Comparison of ENCODE assay signal across 5 cellular contexts in genomic region chr11:96621161-96621560, GRCh38.
"Had no signal": no experiment of that assay in that cellular context is flagged by ENCODE, and none has a peak within 500 bp of the region (broad histone marks: within the 10 kb centered on the region; RNA-seq: fewer than 3 reads in every experiment).

No MANE protein-coding gene starts in this region.

- H2AFZ ChIP-seq: GM23248 had no signal

- H3K36me3 ChIP-seq: HAP-1 had no signal

- H3K4me3 ChIP-seq: GM23248, HAP-1 had no signal

- ATAC-seq: HCT116 had no signal

- H3K9me3 ChIP-seq: HAP-1 had no signal

- H3K27ac ChIP-seq: GM23248 had no signal

- H3K4me1 ChIP-seq: HAP-1 had no signal

- DNase-seq: GM23248, GOT3, H7 had no signal

- H3K9ac ChIP-seq: GM23248 had no signal
